11 cellular contexts compared by ENCODE assay signal in the genomic region with DNA sequence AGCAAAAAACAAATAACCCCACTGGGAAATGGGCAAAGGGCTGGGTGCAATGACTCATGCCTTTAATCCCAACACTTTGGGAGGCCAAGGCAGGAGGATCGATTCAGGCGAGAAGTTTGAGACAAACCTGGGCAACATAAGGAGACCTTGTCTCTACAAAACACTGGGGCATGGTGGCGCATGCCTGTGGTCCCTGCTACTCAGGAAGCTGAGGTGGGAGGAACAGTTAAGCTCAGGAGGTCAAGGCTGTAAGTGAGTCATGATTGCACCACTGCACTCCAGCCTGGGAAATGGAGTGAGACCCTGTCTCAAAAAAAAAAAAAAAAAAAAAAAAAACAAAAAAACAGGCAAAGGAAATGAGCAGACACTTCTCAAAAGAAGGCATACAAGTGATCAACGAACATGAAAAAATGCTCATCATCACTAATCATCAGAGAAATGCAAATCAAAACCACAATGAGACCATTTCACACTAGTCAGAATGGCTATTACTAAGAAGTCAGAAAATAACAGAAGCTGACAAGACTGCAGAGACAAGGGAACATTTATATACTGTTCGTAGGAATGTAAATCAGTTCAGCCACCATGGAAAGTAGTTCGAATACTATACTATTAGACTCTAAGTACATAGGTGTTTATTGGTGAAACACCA. TPM values are rescaled to one million over a fixed set of nuclear protein-coding genes. Genes with fewer than 3 reads are reported as not detected.
A peak's percentile ranks its signal among the peaks of the same experiment; 100 is the strongest.
DNase-seq lines count a peak whose midpoint lies in the region; ATAC-seq, FAIRE-seq and TF ChIP-seq lines count a peak whose summit lies in the region.
"Had no signal": no experiment of that assay in that cellular context is flagged by ENCODE, and none has a peak within 500 bp of the region (broad histone marks: within the 10 kb centered on the region; RNA-seq: fewer than 3 reads in every experiment).

No MANE protein-coding gene starts in this region.

- 4% methylated on average over 6 of the region's 6 CpGs for WGBS in K562 (ENCODE audit: insufficient coverage, low coverage, missing lambda C conversion rate)

- H2AFZ ChIP-seq in K562 (ENCODE audit: low read depth, low read length) = no peak overlapping the region
- H2AFZ ChIP-seq in PC-9 = no peak overlapping the region

- H3K9me3 ChIP-seq in K562 (replicated peaks; ENCODE audit: control insufficient read depth, insufficient read depth, low read depth, low read length) = no peaks in the 10 kb centered on the region
- H3K9me3 ChIP-seq in upper lobe of right lung = no peaks in the 10 kb centered on the region
- no peaks in the 10 kb centered on the region for H3K9me3 ChIP-seq in PC-9 (ENCODE audit: insufficient read depth, low read depth)

- TF ChIP-seq CTCF in GM12865 (IDR thresholded peaks at IDR 0.05; ENCODE audit: insufficient read depth, low read depth, low read length, missing control alignments) (no peak), K562 (IDR thresholded peaks at IDR 0.05 in 2 of 3, conservative IDR thresholded peaks at IDR 0.05 in 1 of 3; ENCODE audit: insufficient read depth in 2 of 3, low read depth in 1 of 3, low read length in 3 of 3) (no peak), upper lobe of right lung (IDR thresholded peaks at IDR 0.05) (no peak), PC-9 (conservative IDR thresholded peaks at IDR 0.05) (no peak)

- no peaks in the 10 kb centered on the region for H3F3A ChIP-seq in PC-9 (ENCODE audit: insufficient read depth, low read depth)

- H3K79me2 ChIP-seq in K562 (ENCODE audit: control insufficient read depth, insufficient read depth, low read length) = no peaks in the 10 kb centered on the region
- H3K79me2 ChIP-seq in PC-9 (ENCODE audit: low read depth) = no peaks in the 10 kb centered on the region

- ATAC-seq in GM21515 (IDR thresholded peaks at IDR 0.05; ENCODE audit: unreplicated experiment) (peak; percentile 73), HG03457 (IDR thresholded peaks at IDR 0.05; ENCODE audit: unreplicated experiment) (peak; percentile 64), K562 (peak; percentile 70), upper lobe of right lung (no peak)
- ATAC-seq: CD8-positive, alpha-beta T cell had no signal

- H3K27ac ChIP-seq in K562 (ENCODE audit: extremely low read depth, low read depth, low read length) (no peak overlapping the region), upper lobe of right lung (no peak overlapping the region), PC-9 (no peak overlapping the region)

- no peak for FAIRE-seq in K562 (lab: Jason Lieb, UNC)

- H3K4me1 ChIP-seq in K562 (replicated peaks in 1 of 2; ENCODE audit: control insufficient read depth in 2 of 2, insufficient read depth in 2 of 2, low read length in 2 of 2) = peaks cover 0 to 16% of the 10 kb centered on the region in 2 experiments; a peak in 3 of 5 replicates
- H3K4me1 ChIP-seq in upper lobe of right lung = no peaks in the 10 kb centered on the region
- no peaks in the 10 kb centered on the region for H3K4me1 ChIP-seq in PC-9 (replicated peaks; ENCODE audit: insufficient read depth)

- no peak overlapping the region for H3K4me3 ChIP-seq in GM12865 (ENCODE audit: low read depth, low read length)
- no peak overlapping the region for H3K4me3 ChIP-seq in K562
- H3K4me3 ChIP-seq in upper lobe of right lung = no peak overlapping the region
- H3K4me3 ChIP-seq in PC-9 = no peak overlapping the region

- H3K36me3 ChIP-seq in K562 (ENCODE audit: control insufficient read depth, insufficient read depth, low read length) = no peaks in the 10 kb centered on the region
- no peaks in the 10 kb centered on the region for H3K36me3 ChIP-seq in upper lobe of right lung
- no peaks in the 10 kb centered on the region for H3K36me3 ChIP-seq in PC-9 (ENCODE audit: low read depth)

- H3K9me2 ChIP-seq in PC-9 (ENCODE audit: insufficient read depth) = no peaks in the 10 kb centered on the region

- H3K9ac ChIP-seq in K562 (ENCODE audit: insufficient read depth in 1 of 2, low read depth in 2 of 2, low read length in 2 of 2) = no peak overlapping the region

- no peaks in the 10 kb centered on the region for H3K27me3 ChIP-seq in K562 (ENCODE audit: control insufficient read depth in 2 of 2, insufficient read depth in 2 of 2, low read length in 2 of 2)
- no peaks in the 10 kb centered on the region for H3K27me3 ChIP-seq in upper lobe of right lung
- no peaks in the 10 kb centered on the region for H3K27me3 ChIP-seq in PC-9 (ENCODE audit: insufficient read depth, low read depth)

- in situ Hi-C loops in K562 (cut with MboI) = no loop called here

- no peak for TF ChIP-seq EP300 in K562 (IDR thresholded peaks at IDR 0.05; ENCODE audit: low read length)

- CTCF ChIA-PET in K562 (lab: Yijun Ruan, JAX; ENCODE audit: low intra/inter-chr PET ratio) (no interaction called here), PC-9 (lab: Charles Lee) (interaction anchor here (0.7 kb wide), 1 partner anchor 869 kb away, joined by 10 read pairs; no protein-coding TSS in a partner anchor)

- TF ChIP-seq POLR2A in K562 (conservative IDR thresholded peaks at IDR 0.05) = no peak

- H3K9me1 ChIP-seq in K562 (ENCODE audit: control insufficient read depth, insufficient read depth, low read length) = no peaks in the 10 kb centered on the region

- BruUV-seq in K562 (replicated peaks; lab: Mats Ljungman, UMichigan) (no TSS peak), PC-9 (replicated peaks; lab: Mats Ljungman, UMichigan) (no TSS peak)

- TF ChIP-seq RAD21 in K562 (CRISPR knock-in tag; conservative IDR thresholded peaks at IDR 0.05 in 1 of 2, IDR thresholded peaks at IDR 0.05 in 1 of 2) = no peak; a peak in 1 of 4 replicates

- POLR2A ChIA-PET in K562 (lab: Yijun Ruan, JAX) = no interaction called here
- POLR2A ChIA-PET in PC-9 (lab: Charles Lee; ENCODE audit: unreplicated experiment) = no interaction called here

- intact Hi-C loops in K562 (cut with micrococcal nuclease) (no loop called here), head of caudate nucleus (cut with DNase I) (no loop called here), upper lobe of right lung (cut with DNase I) (no loop called here), PC-9 (cut with micrococcal nuclease; ENCODE audit: unreplicated experiment) (no loop called here)

- peak; percentile 53 for DNase-seq in GM12865 (ENCODE audit: low read depth)
- DNase-seq in K562 (ENCODE audit: extremely low read depth in 1 of 4, low spot score in 3 of 4) = peak in 1 of 4 experiments; percentile 44
- DNase-seq in Ammon's horn (ENCODE audit: low spot score) = no peak
- DNase-seq in head of caudate nucleus = no peak
- no peak for DNase-seq in upper lobe of right lung
- DNase-seq in PC-9 = no peak
- DNase-seq: activated naive CD8-positive, alpha-beta T cell treated with anti-CD3 and anti-CD28 coated beads for 36 hours; CD8-positive, alpha-beta T cell; hippocampal formation had no signal

- H3K4me2 ChIP-seq in K562 (ENCODE audit: insufficient read depth, low read length) = no peak overlapping the region
- no peak overlapping the region for H3K4me2 ChIP-seq in PC-9

- H4K20me1 ChIP-seq in K562 (replicated peaks; ENCODE audit: control insufficient read depth, insufficient read depth, low read length) (no peaks in the 10 kb centered on the region), PC-9 (ENCODE audit: insufficient read depth) (no peaks in the 10 kb centered on the region)

TF ChIP-seq in K562, 482 proteins besides CTCF, POLR2A, EP300 and RAD21 (continues in another document):
- TF ChIP-seq ZNF408 (CRISPR knock-in tag; IDR thresholded peaks at IDR 0.05; ENCODE audit: low read depth) (no peak), DPF2 (IDR thresholded peaks at IDR 0.05) (peak; percentile 49; the same call in 1 of the 2 replicates), JUND (IDR thresholded peaks at IDR 0.05; ENCODE audit: borderline replicate concordance, low read depth, low read length) (peak; percentile 79), JUND (tag; IDR thresholded peaks at IDR 0.05; ENCODE audit: borderline replicate concordance, low read depth, low read length) (peak; percentile 51; the same call in 1 of the 3 replicates), ZNF780A (CRISPR knock-in tag; IDR thresholded peaks at IDR 0.05) (no peak), RBM22 (IDR thresholded peaks at IDR 0.05; ENCODE audit: low read depth, low read length, poor library complexity, severe bottlenecking) (no peak), FOXM1 (IDR thresholded peaks at IDR 0.05; ENCODE audit: low read depth) (no peak), FOXM1 (CRISPR knock-in tag; IDR thresholded peaks at IDR 0.05; ENCODE audit: low read depth) (no peak), ARID1B (IDR thresholded peaks at IDR 0.05) (peak; percentile 44; the same call in 1 of the 2 replicates)

RNA-seq across cellular contexts. Expression of gene SMCO4, which starts 48.2 kb away (rescaled TPM):
- 1.7 and 3.1 TPM in 2 replicates for total RNA-seq in K562 (2011; cell fraction: chromatin; rRNA removed; ENCODE audit: low replicate concordance)
- 3.3 and 4.8 TPM in 2 replicates for total RNA-seq in K562 (2011; cell fraction: nucleolus; rRNA removed)
- 3.3 and 5.0 TPM in 2 replicates for total RNA-seq in K562 (2011; cell fraction: nucleoplasm; rRNA removed)
- 15.3 and 36.6 TPM in 2 replicates for total RNA-seq in K562 (2014; rRNA removed)
- 16.0 and 19.1 TPM in 2 replicates for total RNA-seq in K562 (2014; rRNA removed; fragmentation: Illumina TruSeq; extraction: Trizol)
- 14.1 and 21.1 TPM in 2 replicates for total RNA-seq in K562 (2015; rRNA removed; fragmentation: Illumina TruSeq; extraction: Trizol)
- 16.9 and 18.5 TPM in 2 replicates for total RNA-seq in K562 (2021)
- 9.5 and 11.5 TPM in 2 replicates for polyA plus RNA-seq in K562 (2011; rRNA removed)
- 8.6 and 11.3 TPM in 2 replicates for polyA plus RNA-seq in K562 (2011; cell fraction: cytosol; rRNA removed)
- 2.6 and 5.4 TPM in 2 replicates for polyA plus RNA-seq in K562 (2011; cell fraction: nucleus; rRNA removed)
- polyA plus RNA-seq in K562 (2012) = 36.6 and 56.8 TPM in 2 replicates
- polyA plus RNA-seq in K562 (2014; fragmentation: Illumina TruSeq; extraction: Trizol) = 15.4 and 22.3 TPM in 2 replicates
- 1 to 10 TPM; 1.8 to 2.2 TPM for polyA plus RNA-seq in K562 (2014; fragmentation: Nextera tagmentation; extraction: Ambion mirVana)
- 18.3 and 27.8 TPM in 2 replicates for polyA plus RNA-seq in K562 (2014; rRNA removed)
- polyA minus RNA-seq in K562 (2011; rRNA and poly(A)+ RNA removed) = 3.3 and 3.5 TPM in 2 replicates
- polyA minus RNA-seq in K562 (2011; cell fraction: cytosol; rRNA and poly(A)+ RNA removed) = 5.6 TPM in 1 of 2 replicates, not detected in the other
- 1.4 and 1.6 TPM in 2 replicates for polyA minus RNA-seq in K562 (2011; cell fraction: nucleus; rRNA and poly(A)+ RNA removed)
- 55.7 TPM for total RNA-seq in upper lobe of right lung
- total RNA-seq in PC-9 (2021) = 19.6 and 23.0 TPM in 2 replicates
